Comparison of ENCODE assay signal across 13 cellular contexts in genomic region chr5:74256947-74257573, GRCh38.
DNase-seq lines count a peak whose midpoint lies in the region; ATAC-seq, FAIRE-seq and TF ChIP-seq lines count a peak whose summit lies in the region.
"Had no signal": no experiment of that assay in that cellular context is flagged by ENCODE, and none has a peak within 500 bp of the region (broad histone marks: within the 10 kb centered on the region; RNA-seq: fewer than 3 reads in every experiment).

No MANE protein-coding gene starts in this region.

- H3K27ac ChIP-seq in HUES48 (ENCODE audit: low read depth, low read length): peak overlapping the region; percentile 43
- no peak overlapping the region for H3K27ac ChIP-seq in H1 (ENCODE audit: low read depth, low read length)
- no peak overlapping the region for H3K27ac ChIP-seq in mesenchymal stem cell (ENCODE audit: low read length, poor library complexity, severe bottlenecking)
- H3K27ac ChIP-seq in stomach smooth muscle (ENCODE audit: low read length): peak overlapping the region; percentile 42

- H3K14ac ChIP-seq in H1 (ENCODE audit: insufficient read length): no peak overlapping the region
- no peak overlapping the region for H3K14ac ChIP-seq in mesenchymal stem cell (ENCODE audit: low read length in 2 of 2)

- H2BK120ac ChIP-seq in H1 (replicated peaks; ENCODE audit: low read depth, low read length): no peak overlapping the region
- H2BK120ac ChIP-seq in mesenchymal stem cell (ENCODE audit: low read depth, low read length): peak overlapping the region; percentile 27

- no peak for TF ChIP-seq POLR2A in H1 (IDR thresholded peaks at IDR 0.05; ENCODE audit: control extremely low read depth in 1 of 2, low read depth in 2 of 2, low read length in 2 of 2)

- H2BK15ac ChIP-seq in H1 (ENCODE audit: low read length) (no peak overlapping the region), mesenchymal stem cell (ENCODE audit: low read depth, poor library complexity, severe bottlenecking) (peak overlapping the region; percentile 54)

- no peak overlapping the region for H3K4ac ChIP-seq in H1 (replicated peaks; ENCODE audit: insufficient read length, low read depth, low read length)
- H3K4ac ChIP-seq in mesenchymal stem cell (ENCODE audit: low read depth in 1 of 2, low read length in 2 of 2): peak overlapping the region in 1 of 2 experiments; percentile 49

- DNase-seq in H1 (ENCODE audit: low read depth in 1 of 2, low spot score in 2 of 2): no peak
- DNase-seq in mesenchymal stem cell: no peak
- no peak for DNase-seq in dermis blood vessel endothelial cell
- DNase-seq in hepatic stellate cell (ENCODE audit: low spot score): no peak
- DNase-seq: activated CD4-positive, alpha-beta T cell treated with anti-CD3 and anti-CD28 coated beads for 1 hour; activated T-cell treated with anti-CD3 and anti-CD28 coated beads, Interleukin-2, amount 50 U/mL, for 48 hours; NCI-H2171 treated with DMSO at 0.1 percent for 48 hours had no signal

- no peak overlapping the region for H3K23ac ChIP-seq in H1 (ENCODE audit: insufficient read length)
- H3K23ac ChIP-seq in mesenchymal stem cell (ENCODE audit: low read length in 2 of 2): no peak overlapping the region

- H3K79me1 ChIP-seq in H1 (ENCODE audit: low read depth, low read length) (no peaks in the 10 kb centered on the region), mesenchymal stem cell (replicated peaks; ENCODE audit: low read length, poor library complexity, severe bottlenecking) (no peaks in the 10 kb centered on the region)

- H3K9ac ChIP-seq in HUES48 (ENCODE audit: low read depth, low read length) (no peak overlapping the region), H1 (replicated peaks in 1 of 4; ENCODE audit: extremely low read depth in 1 of 4, low read depth in 3 of 4, low read length in 3 of 4) (no peak overlapping the region), mesenchymal stem cell (ENCODE audit: low read length) (peak overlapping the region; percentile 40), stomach smooth muscle (ENCODE audit: low read length in 2 of 2) (no peak overlapping the region)

- H2AK5ac ChIP-seq in H1 (ENCODE audit: low read depth, low read length) (no peak overlapping the region), mesenchymal stem cell (ENCODE audit: low read length, severe bottlenecking) (no peak overlapping the region)

- peak overlapping the region; percentile 11; the same call in 1 of the 2 replicates for H2AFZ ChIP-seq in H1 (ENCODE audit: low read length)
- no peak overlapping the region for H2AFZ ChIP-seq in mesenchymal stem cell (ENCODE audit: low read depth, low read length)

- FAIRE-seq in H1 (lab: Jason Lieb, UNC): no peak

- TF ChIP-seq RAD21 in H1 (IDR thresholded peaks at IDR 0.05 in 1 of 2, conservative IDR thresholded peaks at IDR 0.05 in 1 of 2; ENCODE audit: low read depth in 2 of 2, low read length in 2 of 2): no peak

- H3K9me3 ChIP-seq in HUES48 (ENCODE audit: control insufficient read depth, insufficient read depth, low read length): no peaks in the 10 kb centered on the region
- H3K9me3 ChIP-seq in H1 (ENCODE audit: insufficient read depth in 2 of 2, low read depth in 1 of 2, low read length in 1 of 2): no peaks in the 10 kb centered on the region
- no peaks in the 10 kb centered on the region for H3K9me3 ChIP-seq in mesenchymal stem cell (ENCODE audit: control insufficient read depth, low read length)
- H3K9me3 ChIP-seq in stomach smooth muscle (ENCODE audit: control insufficient read depth in 2 of 2, low read length in 2 of 2): no peaks in the 10 kb centered on the region
- H3K9me3 ChIP-seq: ascending aorta, HAP-1 had no signal

- H3K23me2 ChIP-seq in H1 (ENCODE audit: low read depth, low read length): no peaks in the 10 kb centered on the region

- H3K56ac ChIP-seq in H1 (replicated peaks; ENCODE audit: insufficient read length, low read depth, low read length): no peak overlapping the region

- no peaks in the 10 kb centered on the region for H3K79me2 ChIP-seq in H1 (ENCODE audit: control insufficient read depth in 1 of 2, insufficient read depth in 2 of 2, low read length in 2 of 2)

- H4K8ac ChIP-seq in H1 (ENCODE audit: extremely low read depth, insufficient read depth, low read length): no peak overlapping the region
- H4K8ac ChIP-seq in mesenchymal stem cell (ENCODE audit: low read length): peak overlapping the region; percentile 61

- 0 out of 4 replicates have a peak overlapping the region, but pooled peaks of 1 of the 2 experiments have one; percentile 29 for H3K4me2 ChIP-seq in H1 (ENCODE audit: insufficient read depth in 1 of 2, low read depth in 2 of 2, low read length in 2 of 2)
- no peak overlapping the region for H3K4me2 ChIP-seq in mesenchymal stem cell (ENCODE audit: low read length, poor library complexity, severe bottlenecking)

- H2BK20ac ChIP-seq in H1 (ENCODE audit: low read length): peak overlapping the region; percentile 40; the same call in 1 of the 2 replicates

- H3K36me3 ChIP-seq in HUES48 (ENCODE audit: control insufficient read depth, insufficient read depth, low read length) (no peaks in the 10 kb centered on the region), H1 (ENCODE audit: control insufficient read depth in 2 of 4, insufficient read depth in 4 of 4, low read length in 3 of 4) (no peaks in the 10 kb centered on the region), mesenchymal stem cell (ENCODE audit: control insufficient read depth in 1 of 2, insufficient read depth in 2 of 2, low read depth in 1 of 2, low read length in 2 of 2) (no peaks in the 10 kb centered on the region), stomach smooth muscle (ENCODE audit: control insufficient read depth in 2 of 2, insufficient read depth in 2 of 2, low read length in 2 of 2) (no peaks in the 10 kb centered on the region)
- H3K36me3 ChIP-seq: ascending aorta, HAP-1 had no signal

- 78% methylated on average over 6 of the region's 6 CpGs; no CpG with 5 or more reads in 1 of the 2 experiments for WGBS in H1 (ENCODE audit: extremely low coverage in 1 of 2, insufficient coverage in 1 of 2, insufficient read length in 1 of 2, insufficient replicate concordance in 2 of 2, low coverage in 1 of 2, low lambda C conversion rate in 2 of 2, missing lambda C conversion rate in 1 of 2), 2 experiments
- WGBS in mesenchymal stem cell: 93% methylated on average over 5 of the region's 6 CpGs

- peaks cover 21% of the 10 kb centered on the region for H3K4me1 ChIP-seq in HUES48 (ENCODE audit: control insufficient read depth, insufficient read depth, low read length)
- peaks cover 3 to 12% (median 7%) of the 10 kb centered on the region in 4 experiments for H3K4me1 ChIP-seq in H1 (replicated peaks in 1 of 4; ENCODE audit: control insufficient read depth in 3 of 4, insufficient read depth in 4 of 4, low read length in 3 of 4)
- peaks cover 4% of the 10 kb centered on the region for H3K4me1 ChIP-seq in mesenchymal stem cell (ENCODE audit: control insufficient read depth, insufficient read depth, low read depth, low read length)
- no peaks in the 10 kb centered on the region for H3K4me1 ChIP-seq in stomach smooth muscle (ENCODE audit: control insufficient read depth, insufficient read depth, low read length)
- H3K4me1 ChIP-seq: ascending aorta, HAP-1 had no signal

- H2BK12ac ChIP-seq in H1 (ENCODE audit: low read depth, low read length) (no peak overlapping the region), mesenchymal stem cell (ENCODE audit: low read length in 2 of 2) (peak overlapping the region in 1 of 2 experiments; percentile 89)

- H3K27me3 ChIP-seq in HUES48 (ENCODE audit: control insufficient read depth, insufficient read depth, low read length): no peaks in the 10 kb centered on the region
- no peaks in the 10 kb centered on the region for H3K27me3 ChIP-seq in H1 (replicated peaks in 1 of 4; ENCODE audit: control insufficient read depth in 3 of 4, extremely low read depth in 1 of 4, insufficient read depth in 3 of 4, low read length in 3 of 4)
- peaks cover 0 to 4% of the 10 kb centered on the region in 2 experiments for H3K27me3 ChIP-seq in mesenchymal stem cell (ENCODE audit: control insufficient read depth in 1 of 2, insufficient read depth in 1 of 2, low read length in 2 of 2)
- H3K27me3 ChIP-seq in stomach smooth muscle (ENCODE audit: control insufficient read depth in 1 of 2, insufficient read depth in 2 of 2, low read length in 2 of 2): no peaks in the 10 kb centered on the region
- H3K27me3 ChIP-seq: ascending aorta had no signal

- H3K4me3 ChIP-seq in HUES48 (ENCODE audit: low read depth, low read length): no peak overlapping the region
- no peak overlapping the region for H3K4me3 ChIP-seq in H1 (ENCODE audit: extremely low read depth in 1 of 4, insufficient read depth in 2 of 4, low read depth in 3 of 4, low read length in 4 of 4)
- no peak overlapping the region for H3K4me3 ChIP-seq in mesenchymal stem cell (ENCODE audit: insufficient read depth in 1 of 2, low read depth in 1 of 2, low read length in 2 of 2)
- H3K4me3 ChIP-seq in stomach smooth muscle (ENCODE audit: low read length in 2 of 2): no peak overlapping the region
- H3K4me3 ChIP-seq: ascending aorta, HAP-1 had no signal

- no peak for TF ChIP-seq EP300 in H1 (IDR thresholded peaks at IDR 0.05; ENCODE audit: borderline replicate concordance in 1 of 2, low read depth in 2 of 2, low read length in 2 of 2)

- H3K18ac ChIP-seq in H1 (ENCODE audit: extremely low read depth, low read length) (no peak overlapping the region; the same call in 1 of the 2 replicates), mesenchymal stem cell (ENCODE audit: low read depth in 1 of 2, low read length in 2 of 2) (peak overlapping the region; percentile 25 to 34)

- POLR2A ChIA-PET in H1 (lab: Charles Lee; ENCODE audit: partially characterized antibody): no interaction called here

- no peak overlapping the region for H4K5ac ChIP-seq in H1 (ENCODE audit: insufficient read length, low read depth, low read length)

- no peak for TF ChIP-seq CTCF in H1 (IDR thresholded peaks at IDR 0.05; ENCODE audit: control extremely low read depth in 1 of 3, insufficient read depth in 1 of 3, low read depth in 1 of 3, low read length in 3 of 3)

- H2BK5ac ChIP-seq in H1 (ENCODE audit: low read depth, low read length): no peak overlapping the region
- no peak overlapping the region for H2BK5ac ChIP-seq in mesenchymal stem cell (ENCODE audit: low read depth, low read length, poor library complexity, severe bottlenecking)

- ATAC-seq in GM21381 (IDR thresholded peaks at IDR 0.05; ENCODE audit: unreplicated experiment) (no peak), GM21825 (IDR thresholded peaks at IDR 0.05; ENCODE audit: unreplicated experiment) (no peak)

- no peaks in the 10 kb centered on the region for H4K20me1 ChIP-seq in H1 (replicated peaks in 1 of 2; ENCODE audit: control insufficient read depth in 1 of 2, insufficient read depth in 2 of 2, low read length in 2 of 2)

- no peak overlapping the region for H4K91ac ChIP-seq in H1 (replicated peaks; ENCODE audit: insufficient read length, low read length)
- peak overlapping the region; percentile 53 for H4K91ac ChIP-seq in mesenchymal stem cell (ENCODE audit: low read length)

- CTCF ChIA-PET in H1 (lab: Charles Lee; ENCODE audit: partially characterized antibody): interaction anchor here (0.5 to 1.9 kb wide), 6 partner anchors 13 to 355 kb away, joined by 3 to 8 read pairs (median 4); no protein-coding TSS in a partner anchor

TF ChIP-seq in H1, 55 proteins besides CTCF, POLR2A, EP300 and RAD21 (continues in another document):
- TF ChIP-seq CEBPB (IDR thresholded peaks at IDR 0.05; ENCODE audit: low read depth, low read length): no peak

Comparison
In these comparisons a context has a peak if more than half of its experiments do, and no peak if none do; other contexts are left out.
1. H3K27ac ChIP-seq: peak in HUES48 (single experiment) and stomach smooth muscle (single experiment); none in H1 (single experiment) and mesenchymal stem cell (single experiment).